Comparison of ENCODE assay signal across 19 cellular contexts in genomic region chr6:22231050-22231449, GRCh38.
"Had no signal": no experiment of that assay in that cellular context is flagged by ENCODE, and none has a peak within 500 bp of the region (broad histone marks: within the 10 kb centered on the region; RNA-seq: fewer than 3 reads in every experiment).

No MANE protein-coding gene starts in this region.

- H3K27ac ChIP-seq: HL-60, KMS-11, RWPE1, SJCRH30 had no signal

- H3K4me1 Mint-ChIP-seq: IgD-negative memory B cell had no signal

- DNase-seq: Kasumi-1, NCI-H1092 treated with DMSO at 0.1 percent for 48 hours, NCI-H1436, NCI-H187, NCI-H2029, NCI-H2081 treated with DMSO at 0.1 percent for 48 hours, NCI-H2171, NCI-H446, NCI-H510A, NCI-H524 treated with DMSO at 0.1 percent for 48 hours, NCI-H69, NCI-H774, SHP77 treated with DMSO at 0.1 percent for 48 hours, SJCRH30 had no signal

- H3K9me3 ChIP-seq: SJCRH30 had no signal

- H3K27ac Mint-ChIP-seq: IgD-negative memory B cell had no signal

- H3K4me3 ChIP-seq: K562, SJCRH30 had no signal

- H3K27me3 Mint-ChIP-seq: IgD-negative memory B cell had no signal

- H3K4me3 Mint-ChIP-seq: IgD-negative memory B cell had no signal

- H3K9ac ChIP-seq: KMS-11 had no signal

- H3K27me3 ChIP-seq: SJCRH30 had no signal

- H3K4me1 ChIP-seq: SJCRH30 had no signal

- H3K36me3 ChIP-seq: SJCRH30 had no signal

- H3K4me2 ChIP-seq: KMS-11 had no signal

- H3K36me3 Mint-ChIP-seq: IgD-negative memory B cell had no signal
